27 cellular contexts compared by ENCODE assay signal in genomic region chr17:82505296-82505695, GRCh38.
"Had no signal": no experiment of that assay in that cellular context is flagged by ENCODE, and none has a peak within 500 bp of the region (broad histone marks: within the 10 kb centered on the region; RNA-seq: fewer than 3 reads in every experiment).

No MANE protein-coding gene starts in this region.

- H3K27me3 ChIP-seq: colonic mucosa, dorsolateral prefrontal cortex, esophagus muscularis mucosa, esophagus squamous epithelium, foreskin keratinocyte, gastrocnemius medialis, gastroesophageal sphincter, heart left ventricle, heart right ventricle had no signal

- H3K4me3 ChIP-seq: colonic mucosa, coronary artery, dorsolateral prefrontal cortex, esophagus muscularis mucosa, esophagus squamous epithelium, gastrocnemius medialis, gastroesophageal sphincter, heart left ventricle, heart right ventricle had no signal

- H3K36me3 ChIP-seq: colonic mucosa, esophagus muscularis mucosa, esophagus squamous epithelium, gastrocnemius medialis, gastroesophageal sphincter, heart left ventricle, heart right ventricle had no signal

- H3K4me1 ChIP-seq: colonic mucosa, gastrocnemius medialis, heart left ventricle, heart right ventricle had no signal

- DNase-seq: colonic mucosa; cortex of kidney; dermis blood vessel endothelial cell; dorsolateral prefrontal cortex; effector CD4-positive, alpha-beta T cell; effector CD8-positive, alpha-beta T cell; effector memory CD4-positive, alpha-beta T cell; effector memory CD8-positive, alpha-beta T cell; endodermal cell; erythroblast; esophagus squamous epithelium; foreskin keratinocyte; foreskin melanocyte; gastrocnemius medialis; glutamatergic neuron; head of caudate nucleus; heart left ventricle; heart right ventricle had no signal

- ATAC-seq: effector memory CD8-positive, alpha-beta T cell; esophagus mucosa; foreskin keratinocyte; gastrocnemius medialis; gastroesophageal sphincter; heart left ventricle; heart right ventricle had no signal

- H3K27ac ChIP-seq: colonic mucosa, coronary artery, dorsolateral prefrontal cortex, epithelial cell of prostate, esophagus muscularis mucosa, esophagus squamous epithelium, foreskin keratinocyte, gastrocnemius medialis, gastroesophageal sphincter, heart left ventricle, heart right ventricle had no signal

- FAIRE-seq: colon, endometrium, endothelial cell of umbilical vein, frontal cortex had no signal

- H3K9me3 ChIP-seq: colonic mucosa, esophagus muscularis mucosa, esophagus squamous epithelium, gastrocnemius medialis, gastroesophageal sphincter, heart left ventricle, heart right ventricle had no signal
